ENCODE assay signal across 8 cellular contexts in the genomic region with DNA sequence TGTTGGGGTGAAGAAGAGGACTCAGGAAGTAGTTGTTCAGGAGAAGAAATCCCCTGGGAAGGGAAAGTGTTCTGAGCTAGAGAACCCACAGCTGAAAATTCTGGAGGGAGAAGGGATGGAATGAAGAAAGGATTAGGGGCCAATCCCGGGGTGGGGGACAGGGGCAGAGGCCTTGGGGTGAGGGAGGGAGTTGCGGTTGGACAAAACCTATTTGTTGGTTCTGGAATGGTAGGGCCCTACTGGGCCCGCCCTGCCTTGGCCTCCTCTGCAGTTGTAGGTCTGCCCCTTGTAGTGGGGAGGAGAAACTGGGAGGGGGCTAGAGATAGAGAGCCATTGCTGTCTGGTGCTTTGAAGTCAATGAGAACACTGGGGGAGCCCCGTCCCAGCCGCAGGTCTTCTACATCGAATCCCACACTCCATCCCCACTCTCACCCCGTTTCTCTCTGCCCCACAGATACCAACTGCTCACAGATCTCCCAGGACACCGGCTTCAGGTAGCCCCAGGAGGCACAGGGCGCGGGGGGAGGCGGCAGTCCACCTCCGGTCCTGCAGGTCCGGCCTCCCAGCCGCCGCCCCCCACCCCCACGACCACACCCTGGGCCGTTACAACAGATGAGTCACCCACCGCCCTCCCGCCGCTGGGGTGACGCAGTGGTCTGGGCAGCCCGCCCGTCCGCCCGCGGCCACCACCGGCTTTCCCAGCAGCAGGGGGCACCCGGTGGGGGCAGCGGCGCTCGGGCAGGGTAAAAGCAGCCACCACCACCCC. TPM values are rescaled to one million over a fixed set of nuclear protein-coding genes. Genes with fewer than 3 reads are reported as not detected.
DNase-seq lines count a peak whose midpoint lies in the region; ATAC-seq and TF ChIP-seq lines count a peak whose summit lies in the region.

No MANE protein-coding gene starts in this region.

- no peaks in the 10 kb centered on the region for H3K27me3 ChIP-seq in adrenal gland
- H3K27me3 ChIP-seq in right atrium auricular region = no peaks in the 10 kb centered on the region

- H3K27ac ChIP-seq in adrenal gland (peak overlapping the region; percentile 35 to 93 (median 82)), right atrium auricular region (peak overlapping the region; percentile 98 to 99)

- in situ Hi-C loops in Caki2 (cut with HindIII; ENCODE audit: low pct_unique_long_range_greater_than_20kb, low sequenced_read_pairs) = no loop called here

- peak overlapping the region; percentile 46 to 64 (median 59) for H3K4me3 ChIP-seq in adrenal gland
- H3K4me3 ChIP-seq in right atrium auricular region = peak overlapping the region; percentile 82 to 87

- peak; percentile 10 for ATAC-seq in HG03159 (IDR thresholded peaks at IDR 0.05; ENCODE audit: unreplicated experiment)
- ATAC-seq in GM21526 (IDR thresholded peaks at IDR 0.05; ENCODE audit: low FRiP score, unreplicated experiment) = no peak
- no peak for ATAC-seq in GM19452 (IDR thresholded peaks at IDR 0.05; ENCODE audit: unreplicated experiment)

- DNase-seq in Caki2 (ENCODE audit: low read depth) (peak; percentile 91), SW480 (ENCODE audit: low spot score) (peak; percentile 83), adrenal gland (peak; percentile 81 to 91 (median 88)), right atrium auricular region (ENCODE audit: low spot score) (peak; percentile 95), renal cortical epithelial cell (ENCODE audit: low read depth) (peak; percentile 65)

- H3K36me3 ChIP-seq in adrenal gland (replicated peaks in 1 of 2) (peaks cover 0 to 13% of the 10 kb centered on the region in 2 donors), right atrium auricular region (peaks cover 13% of the 10 kb centered on the region)

- TF ChIP-seq CTCF in adrenal gland (IDR thresholded peaks at IDR 0.05) (no peak), right atrium auricular region (IDR thresholded peaks at IDR 0.05) (no peak)

- H3K9me3 ChIP-seq in adrenal gland (replicated peaks in 1 of 3) (no peaks in the 10 kb centered on the region), right atrium auricular region (no peaks in the 10 kb centered on the region)

- intact Hi-C loops in adrenal gland (cut with DNase I) = no loop called here

- 12 to 33% (median 15%) methylated on average over 8 to 31 of the region's 31 CpGs for WGBS in adrenal gland, 4 donors

- peaks cover 4 to 41% of the 10 kb centered on the region in 2 donors for H3K4me1 ChIP-seq in adrenal gland (replicated peaks in 1 of 2)
- peaks cover 0 to 61% of the 10 kb centered on the region in 2 donors for H3K4me1 ChIP-seq in right atrium auricular region

- TF ChIP-seq POLR2A in adrenal gland (IDR thresholded peaks at IDR 0.05) = no peak

RNA-seq across cellular contexts. Expression of a gene that starts 1.1 kb away (rescaled TPM):
- 669 and 758 TPM in 2 replicates for total RNA-seq in Caki2 (2014; rRNA removed; shearing (Covaris generic); ENCODE audit: low replicate concordance)
- total RNA-seq in adrenal gland (100 to 1,000 TPM in 7 of 8 donors, 10 to 100 TPM in 1; 87.1 to 185 (median 143) TPM), right atrium auricular region (100 to 1,000 TPM; 124 to 235 TPM), renal cortical epithelial cell (526 and 548 TPM in 2 replicates)
- polyA plus RNA-seq in adrenal gland = 100 to 1,000 TPM; 124 to 215 (median 192) TPM

RNA-seq across cellular contexts. Expression of a gene that starts 21.2 kb away (rescaled TPM):
- total RNA-seq in Caki2 (2014; rRNA removed; shearing (Covaris generic); ENCODE audit: low replicate concordance) = 0.03 TPM in 1 of 2 replicates, not detected in the other
- total RNA-seq in adrenal gland (under 1 TPM in 3 of 8 donors, not detected in 5; 0.14 to 0.32 (median 0.23) TPM), right atrium auricular region (1 to 10 TPM; 2.0 to 5.4 TPM), renal cortical epithelial cell (not detected in 2 replicates)
- polyA plus RNA-seq in adrenal gland = under 1 TPM in 2 of 3 donors, not detected in 1; 0.10 to 0.16 TPM

RNA-seq across cellular contexts. Expression of a gene that starts 24.2 kb away (rescaled TPM):
- not detected in 2 replicates for total RNA-seq in Caki2 (2014; rRNA removed; shearing (Covaris generic); ENCODE audit: low replicate concordance)
- under 1 TPM in 2 of 8 donors, not detected in 6; 0.14 to 0.81 TPM for total RNA-seq in adrenal gland
- under 1 TPM; 0.30 to 0.42 (median 0.40) TPM for polyA plus RNA-seq in adrenal gland
- total RNA-seq in right atrium auricular region = 1 to 10 TPM in 1 of 2 donors, under 1 TPM in 1; 0.86 to 1.3 TPM
- 0.25 and 0.69 TPM in 2 replicates for total RNA-seq in renal cortical epithelial cell

RNA-seq across cellular contexts. Expression of a gene that starts 29.8 kb away (rescaled TPM):
- total RNA-seq in Caki2 (2014; rRNA removed; shearing (Covaris generic); ENCODE audit: low replicate concordance) = not detected in 2 replicates
- total RNA-seq in adrenal gland (not detected), right atrium auricular region (not detected), renal cortical epithelial cell (not detected in 2 replicates)
- polyA plus RNA-seq in adrenal gland = not detected
